Comparison of ENCODE assay signal across 1 cellular context in genomic region chr4:124708517-124709300, GRCh38.
A peak's percentile ranks its signal among the peaks of the same experiment; 100 is the strongest.
TF ChIP-seq lines count a peak whose summit lies in the region.

No MANE protein-coding gene starts in this region.

TF ChIP-seq in HEK293, 187 proteins besides CTCF, POLR2A, EP300 and RAD21 (continued from another document):
- TF ChIP-seq ZNF580 (tag by site-specific recombination; IDR thresholded peaks at IDR 0.05) (peak; percentile 80; the same call in 1 of the 2 replicates), ZXDB (tag by site-specific recombination; IDR thresholded peaks at IDR 0.05) (0 out of 2 replicates have a peak, but pooled peaks have one; percentile 17)
